1 cellular context compared by ENCODE assay signal in the genomic region with DNA sequence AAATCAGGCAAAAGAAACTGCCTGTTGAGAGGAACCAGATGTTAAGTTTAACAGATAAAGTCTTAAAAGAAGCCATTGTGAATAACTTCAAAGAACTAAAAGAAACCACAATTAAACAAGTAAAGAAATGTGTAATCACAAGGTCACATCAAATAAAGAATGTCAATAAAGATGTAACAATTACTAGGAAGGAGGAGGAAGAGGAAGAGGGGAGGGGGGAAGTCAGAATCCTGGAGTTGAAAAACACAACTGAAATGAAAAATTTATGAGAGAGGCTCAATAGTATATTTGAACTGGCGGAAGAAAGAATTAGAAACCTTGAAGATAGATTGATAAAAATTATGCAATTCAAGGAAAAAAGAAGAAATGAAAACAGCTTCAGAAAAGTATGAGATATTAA.
TF ChIP-seq lines count a peak whose summit lies in the region.

No MANE protein-coding gene starts in this region.

TF ChIP-seq in HepG2, 621 proteins besides CTCF, POLR2A, EP300 and RAD21 (continued from another document):
- TF ChIP-seq, protein P1, sequence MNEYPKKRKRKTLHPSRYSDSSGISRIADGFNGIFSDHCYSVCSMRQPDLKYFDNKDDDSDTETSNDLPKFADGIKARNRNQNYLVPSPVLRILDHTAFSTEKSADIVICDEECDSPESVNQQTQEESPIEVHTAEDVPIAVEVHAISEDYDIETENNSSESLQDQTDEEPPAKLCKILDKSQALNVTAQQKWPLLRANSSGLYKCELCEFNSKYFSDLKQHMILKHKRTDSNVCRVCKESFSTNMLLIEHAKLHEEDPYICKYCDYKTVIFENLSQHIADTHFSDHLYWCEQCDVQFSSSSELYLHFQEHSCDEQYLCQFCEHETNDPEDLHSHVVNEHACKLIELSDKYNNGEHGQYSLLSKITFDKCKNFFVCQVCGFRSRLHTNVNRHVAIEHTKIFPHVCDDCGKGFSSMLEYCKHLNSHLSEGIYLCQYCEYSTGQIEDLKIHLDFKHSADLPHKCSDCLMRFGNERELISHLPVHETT (CRISPR knock-in tag; conservative IDR thresholded peaks at IDR 0.05) = no peak
- TF ChIP-seq TRIM24 (CRISPR knock-in tag; IDR thresholded peaks at IDR 0.05) = no peak
- TF ChIP-seq, protein P2, sequence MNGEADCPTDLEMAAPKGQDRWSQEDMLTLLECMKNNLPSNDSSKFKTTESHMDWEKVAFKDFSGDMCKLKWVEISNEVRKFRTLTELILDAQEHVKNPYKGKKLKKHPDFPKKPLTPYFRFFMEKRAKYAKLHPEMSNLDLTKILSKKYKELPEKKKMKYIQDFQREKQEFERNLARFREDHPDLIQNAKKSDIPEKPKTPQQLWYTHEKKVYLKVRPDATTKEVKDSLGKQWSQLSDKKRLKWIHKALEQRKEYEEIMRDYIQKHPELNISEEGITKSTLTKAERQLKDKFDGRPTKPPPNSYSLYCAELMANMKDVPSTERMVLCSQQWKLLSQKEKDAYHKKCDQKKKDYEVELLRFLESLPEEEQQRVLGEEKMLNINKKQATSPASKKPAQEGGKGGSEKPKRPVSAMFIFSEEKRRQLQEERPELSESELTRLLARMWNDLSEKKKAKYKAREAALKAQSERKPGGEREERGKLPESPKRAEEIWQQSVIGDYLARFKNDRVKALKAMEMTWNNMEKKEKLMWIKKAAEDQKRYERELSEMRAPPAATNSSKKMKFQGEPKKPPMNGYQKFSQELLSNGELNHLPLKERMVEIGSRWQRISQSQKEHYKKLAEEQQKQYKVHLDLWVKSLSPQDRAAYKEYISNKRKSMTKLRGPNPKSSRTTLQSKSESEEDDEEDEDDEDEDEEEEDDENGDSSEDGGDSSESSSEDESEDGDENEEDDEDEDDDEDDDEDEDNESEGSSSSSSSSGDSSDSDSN (CRISPR knock-in tag; IDR thresholded peaks at IDR 0.05) = no peak
